23 cellular contexts compared by ENCODE assay signal in genomic region chr15:96247631-96248305, GRCh38.
DNase-seq lines count a peak whose midpoint lies in the region; ATAC-seq and TF ChIP-seq lines count a peak whose summit lies in the region.
"Had no signal": no experiment of that assay in that cellular context is flagged by ENCODE, and none has a peak within 500 bp of the region (broad histone marks: within the 10 kb centered on the region; RNA-seq: fewer than 3 reads in every experiment).

No MANE protein-coding gene starts in this region.

- H3K27me3 ChIP-seq in mesendoderm (ENCODE audit: insufficient read depth, low read length, poor library complexity): no peaks in the 10 kb centered on the region

- H3K4me2 ChIP-seq in mesendoderm (ENCODE audit: low read length): no peak overlapping the region
- H3K4me2 ChIP-seq: PC-9 had no signal

- no peak overlapping the region for H2BK15ac ChIP-seq in mesendoderm (replicated peaks; ENCODE audit: low read depth)

- H4K8ac ChIP-seq in mesendoderm (ENCODE audit: low read depth, low read length): no peak overlapping the region

- no peak overlapping the region for H3K4me3 ChIP-seq in mesendoderm (ENCODE audit: low read length)
- H3K4me3 ChIP-seq: GM23248, PC-9, SK-N-MC had no signal

- H3K79me2 ChIP-seq in mesendoderm (ENCODE audit: control insufficient read depth, insufficient read depth, low read length): no peaks in the 10 kb centered on the region

- no CpG with 5 or more reads among the region's 2 CpGs for WGBS in mesendoderm (ENCODE audit: extremely low coverage, insufficient coverage, low lambda C conversion rate)

- no peak overlapping the region for H3K18ac ChIP-seq in mesendoderm (ENCODE audit: low read length)

- H3K9me3 Mint-ChIP-seq in nephron progenitor cell: peaks cover 42% of the 10 kb centered on the region

- H3K27ac Mint-ChIP-seq in nephron progenitor cell: no peak overlapping the region
- H3K27ac Mint-ChIP-seq: CD8-positive, alpha-beta memory T cell had no signal

- H3K56ac ChIP-seq in mesendoderm (ENCODE audit: low read length): no peak overlapping the region

- ATAC-seq in stimulated activated naive CD8-positive, alpha-beta T cell treated with anti-CD3 and anti-CD28 coated beads, Interleukin-15, Interleukin-2, amounts not matched to agents 100 U/mL and 50 U/mL, for 24 hours: no peak
- no peak for ATAC-seq in HG03280 (IDR thresholded peaks at IDR 0.05; ENCODE audit: unreplicated experiment)

- H3K4me1 Mint-ChIP-seq in nephron progenitor cell: no peaks in the 10 kb centered on the region
- H3K4me1 Mint-ChIP-seq: CD8-positive, alpha-beta memory T cell had no signal

- no peak overlapping the region for H3K23ac ChIP-seq in mesendoderm (ENCODE audit: low read length)

- H3K36me3 Mint-ChIP-seq in nephron progenitor cell (ENCODE audit: low read depth): peaks cover 88% of the 10 kb centered on the region
- H3K36me3 Mint-ChIP-seq: CD8-positive, alpha-beta memory T cell had no signal

- no peak for TF ChIP-seq CTCF in nephron progenitor cell (IDR thresholded peaks at IDR 0.05)

- H2BK120ac ChIP-seq in mesendoderm (ENCODE audit: low read depth, low read length): no peak overlapping the region

- no peak overlapping the region for H4K5ac ChIP-seq in mesendoderm (ENCODE audit: low read length)

- H3K4me1 ChIP-seq in mesendoderm (ENCODE audit: control insufficient read depth, low read depth, low read length): no peaks in the 10 kb centered on the region

- H3K4me3 Mint-ChIP-seq in nephron progenitor cell: no peak overlapping the region
- H3K4me3 Mint-ChIP-seq: CD8-positive, alpha-beta memory T cell had no signal

- H3K9ac ChIP-seq in mesendoderm (ENCODE audit: low read length): no peak overlapping the region
- H3K9ac ChIP-seq: GM23248 had no signal

- DNase-seq in GM04504 (ENCODE audit: low read depth): peak; percentile 28
- DNase-seq in NCI-H345 (lab: John Stamatoyannopoulos, UW): peak; percentile 25
- DNase-seq in fibroblast of gingiva (ENCODE audit: low read depth): peak; percentile 16
- DNase-seq in stimulated activated naive CD8-positive, alpha-beta T cell treated with anti-CD3 and anti-CD28 coated beads, Interleukin-15, Interleukin-2, amounts not matched to agents 100 U/mL and 50 U/mL, for 24 hours: no peak
- no peak for DNase-seq in mesendoderm
- DNase-seq in nephron progenitor cell: no peak
- DNase-seq: C1 segment of cervical spinal cord; Calu3; CD8-positive, alpha-beta memory T cell; DMS153; GF-D8; GM23248; HCEC 1CT; MV-4-11; NCI-H1105 treated with DMSO at 0.1 percent for 48 hours; NCI-H1694; NCI-H69; PC-9; RPMI8226; SHP77; SW 1271 had no signal

- H3K27me3 Mint-ChIP-seq in nephron progenitor cell (ENCODE audit: low read depth, poor library complexity): no peaks in the 10 kb centered on the region

- H3K36me3 ChIP-seq in mesendoderm (ENCODE audit: control insufficient read depth, insufficient read depth, low read length): no peaks in the 10 kb centered on the region

- no peaks in the 10 kb centered on the region for H3K79me1 ChIP-seq in mesendoderm (ENCODE audit: low read length)

- H2AK5ac ChIP-seq in mesendoderm (ENCODE audit: low read length): no peak overlapping the region

- H3K27ac ChIP-seq in mesendoderm (ENCODE audit: low read depth, low read length): no peak overlapping the region
- H3K27ac ChIP-seq: GM23248, PC-9, SK-N-MC had no signal

- H2BK5ac ChIP-seq in mesendoderm (ENCODE audit: low read length): no peak overlapping the region

- H3K4ac ChIP-seq in mesendoderm (ENCODE audit: low read depth, low read length): no peak overlapping the region

Comparison
In these comparisons a context has a peak if more than half of its experiments do, and no peak if none do; other contexts are left out.
1. DNase-seq: peak in GM04504 (single experiment), NCI-H345 (single experiment) and fibroblast of gingiva (single experiment); none in stimulated activated naive CD8-positive, alpha-beta T cell treated with anti-CD3 and anti-CD28 coated beads, Interleukin-15, Interleukin-2, amounts not matched to agents 100 U/mL and 50 U/mL, for 24 hours (single experiment), mesendoderm (single experiment) and nephron progenitor cell (single experiment).